Comparison of ENCODE assay signal across 30 cellular contexts in genomic region chr22:35488513-35488912, GRCh38. TPM values are rescaled to one million over a fixed set of nuclear protein-coding genes. Genes with fewer than 3 reads are reported as not detected.
A peak's percentile ranks its signal among the peaks of the same experiment; 100 is the strongest.
DNase-seq lines count a peak whose midpoint lies in the region; ATAC-seq and TF ChIP-seq lines count a peak whose summit lies in the region.
"Had no signal": no experiment of that assay in that cellular context is flagged by ENCODE, and none has a peak within 500 bp of the region (broad histone marks: within the 10 kb centered on the region; RNA-seq: fewer than 3 reads in every experiment).

No MANE protein-coding gene starts in this region.

- peak; percentile 73 for DNase-seq in COR-L47 (lab: John Stamatoyannopoulos, UW)
- DNase-seq in DMS153 treated with DMSO at 0.1 percent for 48 hours (lab: John Stamatoyannopoulos, UW; ENCODE audit: unreplicated experiment) = peak; percentile 52
- DNase-seq in NCI-H2196 treated with DMSO at 0.1 percent for 48 hours (lab: John Stamatoyannopoulos, UW; ENCODE audit: unreplicated experiment) = peak; percentile 20
- peak; percentile 35 for DNase-seq in chondrocyte (ENCODE audit: low spot score)
- DNase-seq in NK-92 treated with Interleukin-12 subunit alpha and Interleukin-12 subunit beta, amount 100 ng/mL, for 24 hours (lab: John Stamatoyannopoulos, UW) = no peak
- no peak for DNase-seq in tibial nerve (ENCODE audit: low spot score in 2 of 2)
- DNase-seq: activated CD4-positive, alpha-beta memory T cell treated with anti-CD3 and anti-CD28 coated beads, Interleukin-2, amount 10 ng/mL, durations not matched to agents 7 days and 5 days; activated CD4-positive, alpha-beta T cell treated with anti-CD3 and anti-CD28 coated beads for 1 hour; activated CD8-positive, alpha-beta memory T cell treated with anti-CD3 and anti-CD28 coated beads, Interleukin-2, amount 50 U/mL, for 4 hours; activated naive CD4-positive, alpha-beta T cell; activated naive CD8-positive, alpha-beta T cell treated with anti-CD3 and anti-CD28 coated beads, Interleukin-2, amount 50 U/mL, for 24 hours; C1 segment of cervical spinal cord; Caco-2; caudate nucleus; cortex of kidney; effector memory CD4-positive, alpha-beta T cell; EL; KBM-7; nephron progenitor cell; stimulated activated CD4-positive, alpha-beta T cell treated with anti-CD3 and anti-CD28 coated beads, Interleukin-15, amount 100 ng/mL, for 24 hours; stimulated activated CD4-positive, alpha-beta T cell treated with anti-CD3 and anti-CD28 coated beads, Interleukin-4, amount 100 ng/mL, for 4 hours; substantia nigra had no signal

- H3K4me3 Mint-ChIP-seq in chondrocyte (ENCODE audit: unreplicated experiment) = no peak overlapping the region
- H3K4me3 Mint-ChIP-seq: activated CD4-positive, alpha-beta memory T cell treated with anti-CD3 and anti-CD28 coated beads, Interleukin-2, amount 10 ng/mL, durations not matched to agents 7 days and 5 days; activated naive CD8-positive, alpha-beta T cell treated with anti-CD3 and anti-CD28 coated beads, Interleukin-2, amount 50 U/mL, for 24 hours; memory B cell; nephron progenitor cell; type B pancreatic cell had no signal

- peaks cover 27% of the 10 kb centered on the region for H3K27me3 Mint-ChIP-seq in chondrocyte (ENCODE audit: low read depth)

- H3K27me3 ChIP-seq in tibial nerve = peaks cover 0 to 8% of the 10 kb centered on the region in 2 donors

- no peaks in the 10 kb centered on the region for H3K36me3 ChIP-seq in tibial nerve

- TF ChIP-seq CTCF in chondrocyte (IDR thresholded peaks at IDR 0.05) (no peak), tibial nerve (IDR thresholded peaks at IDR 0.05) (no peak)

- no peak overlapping the region for H3K27ac ChIP-seq in tibial nerve
- H3K27ac ChIP-seq: epithelial cell of prostate had no signal

- H3K4me3 ChIP-seq in tibial nerve = no peak overlapping the region

- no peak for TF ChIP-seq EP300 in tibial nerve (IDR thresholded peaks at IDR 0.05)

- H3K4me1 ChIP-seq in tibial nerve = no peaks in the 10 kb centered on the region
- H3K4me1 ChIP-seq: Caco-2 had no signal

- no peaks in the 10 kb centered on the region for H3K36me3 Mint-ChIP-seq in chondrocyte (ENCODE audit: low read depth)
- H3K36me3 Mint-ChIP-seq: type B pancreatic cell had no signal

- no peaks in the 10 kb centered on the region for H3K4me1 Mint-ChIP-seq in chondrocyte (ENCODE audit: low read depth)
- H3K4me1 Mint-ChIP-seq: activated CD4-positive, alpha-beta memory T cell treated with anti-CD3 and anti-CD28 coated beads, Interleukin-2, amount 10 ng/mL, durations not matched to agents 7 days and 5 days; activated naive CD8-positive, alpha-beta T cell treated with anti-CD3 and anti-CD28 coated beads, Interleukin-2, amount 50 U/mL, for 24 hours had no signal

- no peak for TF ChIP-seq POLR2A in tibial nerve (IDR thresholded peaks at IDR 0.05)

- ATAC-seq in HG02870 (IDR thresholded peaks at IDR 0.05; ENCODE audit: unreplicated experiment) = no peak
- ATAC-seq: activated naive CD8-positive, alpha-beta T cell treated with anti-CD3 and anti-CD28 coated beads, Interleukin-2, amount 50 U/mL, for 24 hours; left lobe of liver had no signal

- no peaks in the 10 kb centered on the region for H3K9me3 ChIP-seq in tibial nerve
- H3K9me3 ChIP-seq: Caco-2 had no signal

- WGBS in tibial nerve, 2 donors = 34 to 55% methylated on average over 3 of the region's 3 CpGs

- no peaks in the 10 kb centered on the region for H3K9me3 Mint-ChIP-seq in chondrocyte (ENCODE audit: low read depth)
- H3K9me3 Mint-ChIP-seq: activated CD4-positive, alpha-beta memory T cell treated with anti-CD3 and anti-CD28 coated beads, Interleukin-2, amount 10 ng/mL, durations not matched to agents 7 days and 5 days; activated naive CD8-positive, alpha-beta T cell treated with anti-CD3 and anti-CD28 coated beads, Interleukin-2, amount 50 U/mL, for 24 hours; memory B cell; nephron progenitor cell; type B pancreatic cell had no signal

- no peak overlapping the region for H3K27ac Mint-ChIP-seq in chondrocyte (ENCODE audit: unreplicated experiment)
- H3K27ac Mint-ChIP-seq: activated CD4-positive, alpha-beta memory T cell treated with anti-CD3 and anti-CD28 coated beads, Interleukin-2, amount 10 ng/mL, durations not matched to agents 7 days and 5 days; activated naive CD8-positive, alpha-beta T cell treated with anti-CD3 and anti-CD28 coated beads, Interleukin-2, amount 50 U/mL, for 24 hours; memory B cell; nephron progenitor cell; type B pancreatic cell had no signal

RNA-seq across cellular contexts. Expression of gene RASD2, which starts 52.1 kb away (rescaled TPM):
- 0.27 to 0.28 TPM in 2 of 3 replicates, not detected in the other for total RNA-seq in chondrocyte
- total RNA-seq in tibial nerve = 1 to 10 TPM in 1 of 4 donors, under 1 TPM in 3; 0.20 to 1.5 (median 0.40) TPM
- total RNA-seq: activated CD4-positive, alpha-beta memory T cell treated with anti-CD3 and anti-CD28 coated beads, Interleukin-2, amount 10 ng/mL, durations not matched to agents 7 days and 5 days; left lobe of liver; MCF 10A; osteocyte; T-helper 2 cell treated with Interferon-gamma antibody and Interleukin-4, amounts not matched to agents 100 ng/mL and 5 ng/mL, for 36 hours had no signal

Comparison
In these comparisons a context has a peak if more than half of its experiments do, and no peak if none do; other contexts are left out.
1. DNase-seq: peak in COR-L47 (single experiment), DMS153 treated with DMSO at 0.1 percent for 48 hours (single experiment), NCI-H2196 treated with DMSO at 0.1 percent for 48 hours (single experiment) and chondrocyte (single experiment); none in NK-92 treated with Interleukin-12 subunit alpha and Interleukin-12 subunit beta, amount 100 ng/mL, for 24 hours (single experiment) and tibial nerve (0 of 2).